8 cellular contexts compared by ENCODE assay signal in genomic region chr3:123448503-123449091, GRCh38. TPM values are rescaled to one million over a fixed set of nuclear protein-coding genes. Genes with fewer than 3 reads are reported as not detected.
DNase-seq lines count a peak whose midpoint lies in the region; ATAC-seq, FAIRE-seq and TF ChIP-seq lines count a peak whose summit lies in the region.

TSS of gene ADCY5 (minus strand) at chr3:123449090. CDS start at chr3:123448545, 545 bp downstream.

- H3K9me3 ChIP-seq in OCI-LY7 (ENCODE audit: low read length) (no peaks in the 10 kb centered on the region), endothelial cell of umbilical vein (replicated peaks; ENCODE audit: control insufficient read depth, insufficient read depth, low read length) (no peaks in the 10 kb centered on the region), muscle layer of duodenum (ENCODE audit: control insufficient read depth in 1 of 2, low read length in 2 of 2) (no peaks in the 10 kb centered on the region), vagina (no peaks in the 10 kb centered on the region)

- TF ChIP-seq POLR2A in endothelial cell of umbilical vein (IDR thresholded peaks at IDR 0.05; ENCODE audit: low read depth, low read length) (no peak), vagina (IDR thresholded peaks at IDR 0.05) (no peak)

- H3K4me1 ChIP-seq in OCI-LY7 (ENCODE audit: insufficient read depth, low read length, poor library complexity, severe bottlenecking) = no peaks in the 10 kb centered on the region
- H3K4me1 ChIP-seq in endothelial cell of umbilical vein (ENCODE audit: control insufficient read depth, extremely low read depth, insufficient read depth, low read length) = no peaks in the 10 kb centered on the region
- H3K4me1 ChIP-seq in muscle layer of duodenum (ENCODE audit: control insufficient read depth in 1 of 2, insufficient read depth in 2 of 2, low read length in 2 of 2) = peaks cover 6 to 29% of the 10 kb centered on the region in 2 donors
- H3K4me1 ChIP-seq in vagina = peaks cover 23% of the 10 kb centered on the region

- no peaks in the 10 kb centered on the region for H3K9me1 ChIP-seq in endothelial cell of umbilical vein (replicated peaks; ENCODE audit: control insufficient read depth, extremely low read depth, insufficient read depth, low read length)

- no peak within 1 kb of the TSS for H2AFZ ChIP-seq in OCI-LY7 (ENCODE audit: low read length)
- H2AFZ ChIP-seq in endothelial cell of umbilical vein (ENCODE audit: low read depth, low read length) = peak within 1 kb of the TSS; percentile 80

- no peak for FAIRE-seq in endothelial cell of umbilical vein (lab: Jason Lieb, UNC)

- no peaks in the 10 kb centered on the region for H4K20me1 ChIP-seq in OCI-LY7 (ENCODE audit: insufficient read depth, low read length)
- H4K20me1 ChIP-seq in endothelial cell of umbilical vein (replicated peaks; ENCODE audit: control insufficient read depth, extremely low read depth, insufficient read depth, low read length) = no peaks in the 10 kb centered on the region

- POLR2A ChIA-PET in OCI-LY7 (lab: Charles Lee) (no interaction called here), endothelial cell of umbilical vein (lab: Charles Lee) (no interaction called here)

- H3K4me2 ChIP-seq in OCI-LY7 (ENCODE audit: low read length) (peak within 1 kb of the TSS; percentile 44), endothelial cell of umbilical vein (ENCODE audit: insufficient read depth, low read length) (peak within 1 kb of the TSS; percentile 49)

- no peak for TF ChIP-seq CTCF in OCI-LY7 (conservative IDR thresholded peaks at IDR 0.05; ENCODE audit: low read length)
- no peak for TF ChIP-seq CTCF in endothelial cell of umbilical vein (IDR thresholded peaks at IDR 0.05; ENCODE audit: extremely low read depth in 1 of 2, insufficient read depth in 1 of 2, low read depth in 1 of 2, low read length in 2 of 2)
- no peak for TF ChIP-seq CTCF in vagina (IDR thresholded peaks at IDR 0.05)

- peak; percentile 41 for DNase-seq in ELF-1 (ENCODE audit: low read depth, low spot score)
- no peak for DNase-seq in OCI-LY7 (ENCODE audit: low spot score)
- DNase-seq in endothelial cell of umbilical vein (ENCODE audit: low read depth, low spot score) = peak; percentile 12
- no peak for DNase-seq in vagina (ENCODE audit: extremely low spot score in 2 of 2)
- DNase-seq in SHP77 treated with DMSO at 0.1 percent for 48 hours (lab: John Stamatoyannopoulos, UW) = no peak

- H3K79me2 ChIP-seq in OCI-LY7 (ENCODE audit: insufficient read depth, low read depth, low read length) = no peaks in the 10 kb centered on the region
- H3K79me2 ChIP-seq in endothelial cell of umbilical vein (ENCODE audit: control insufficient read depth, insufficient read depth, low read length) = no peaks in the 10 kb centered on the region

- CTCF ChIA-PET in OCI-LY7 (lab: Charles Lee; ENCODE audit: unreplicated experiment) (no interaction called here), endothelial cell of umbilical vein (lab: Charles Lee) (interaction anchor here (0.7 to 4.1 kb wide), 9 partner anchors 7 to 133 kb away, joined by 3 to 19 read pairs (median 4); no protein-coding TSS in a partner anchor)

- H3K36me3 ChIP-seq in OCI-LY7 (ENCODE audit: insufficient read depth, low read length) = no peaks in the 10 kb centered on the region
- no peaks in the 10 kb centered on the region for H3K36me3 ChIP-seq in endothelial cell of umbilical vein (ENCODE audit: control insufficient read depth in 2 of 2, extremely low read depth in 1 of 2, insufficient read depth in 2 of 2, low read length in 2 of 2)
- no peaks in the 10 kb centered on the region for H3K36me3 ChIP-seq in muscle layer of duodenum (ENCODE audit: control insufficient read depth in 1 of 2, insufficient read depth in 2 of 2, low read length in 2 of 2)
- H3K36me3 ChIP-seq in vagina = no peaks in the 10 kb centered on the region

- H3K4me3 ChIP-seq in OCI-LY7 (ENCODE audit: low read depth, low read length, poor library complexity, severe bottlenecking) (peak within 1 kb of the TSS; percentile 44), endothelial cell of umbilical vein (replicated peaks in 1 of 3; ENCODE audit: insufficient read depth in 1 of 3, low read depth in 1 of 3, low read length in 3 of 3) (peak within 1 kb of the TSS in 2 of 3 experiments; percentile 32 to 38), muscle layer of duodenum (ENCODE audit: low read depth in 1 of 2, low read length in 2 of 2) (peak within 1 kb of the TSS; percentile 39 to 80), vagina (peak within 1 kb of the TSS; percentile 58 to 77)

- no TSS peak for BruUV-seq in OCI-LY7 (replicated peaks; lab: Mats Ljungman, UMichigan)
- BruUV-seq in endothelial cell of umbilical vein (replicated peaks; lab: Mats Ljungman, UMichigan) = no TSS peak

- dilution Hi-C loops in endothelial cell of umbilical vein (cut with MboI; ENCODE audit: extremely low pct_ligation_motif_present, low sequenced_read_pairs) = no loop called here

- H3K27me3 ChIP-seq in endothelial cell of umbilical vein (ENCODE audit: control insufficient read depth in 2 of 2, insufficient read depth in 2 of 2, low read length in 2 of 2) = peaks cover 41 to 64% of the 10 kb centered on the region in 2 experiments
- peaks cover 6% of the 10 kb centered on the region for H3K27me3 ChIP-seq in muscle layer of duodenum (ENCODE audit: low read depth, low read length)
- no peaks in the 10 kb centered on the region for H3K27me3 ChIP-seq in vagina

- ATAC-seq in HG03378 (IDR thresholded peaks at IDR 0.05; ENCODE audit: unreplicated experiment) (no peak), HG02885 (IDR thresholded peaks at IDR 0.05; ENCODE audit: poor library complexity, unreplicated experiment) (no peak)

- H3K9ac ChIP-seq in endothelial cell of umbilical vein (replicated peaks; ENCODE audit: extremely low read depth, insufficient read depth, low read length) = no peak within 1 kb of the TSS

- H3K9me2 ChIP-seq in OCI-LY7 (ENCODE audit: insufficient read depth, low read length) = no peaks in the 10 kb centered on the region

- no peak within 1 kb of the TSS for H3K27ac ChIP-seq in OCI-LY7 (ENCODE audit: low read depth, low read length, poor library complexity, severe bottlenecking)
- H3K27ac ChIP-seq in endothelial cell of umbilical vein (ENCODE audit: insufficient read depth, low read depth, low read length) = no peak within 1 kb of the TSS
- H3K27ac ChIP-seq in muscle layer of duodenum (ENCODE audit: low read length) = no peak within 1 kb of the TSS
- peak within 1 kb of the TSS; percentile 82 for H3K27ac ChIP-seq in vagina

- intact Hi-C loops in OCI-LY7 (cut with micrococcal nuclease; ENCODE audit: unreplicated experiment) = no loop called here
- intact Hi-C loops in endothelial cell of umbilical vein (cut with micrococcal nuclease) = loop anchor here (5.0 kb wide), 1 partner anchor 109 kb away; no protein-coding TSS in a partner anchor
- intact Hi-C loops in vagina (cut with DNase I) = loop anchor here (2.0 kb wide), 1 partner anchor 118 kb away; no protein-coding TSS in a partner anchor

TF ChIP-seq in endothelial cell of umbilical vein, 7 proteins besides CTCF, POLR2A, EP300 and RAD21:
- TF ChIP-seq FOS (IDR thresholded peaks at IDR 0.05; ENCODE audit: borderline replicate concordance, insufficient read depth, low read length) = no peak
- TF ChIP-seq MYC (IDR thresholded peaks at IDR 0.05; ENCODE audit: low read depth, low read length) = no peak
- TF ChIP-seq EZH2 (IDR thresholded peaks at IDR 0.05; ENCODE audit: borderline replicate concordance, low read depth, low read length, severe bottlenecking) = peak; percentile 95
- TF ChIP-seq POLR2AphosphoS5 (IDR thresholded peaks at IDR 0.05; ENCODE audit: insufficient read depth, low read depth, low read length) = no peak
- no peak for TF ChIP-seq JUN (IDR thresholded peaks at IDR 0.05; ENCODE audit: borderline replicate concordance, insufficient read depth, insufficient read length, low read depth)
- TF ChIP-seq GATA2 (IDR thresholded peaks at IDR 0.05; ENCODE audit: insufficient read depth, insufficient read length, low read depth, low read length) = no peak
- no peak for TF ChIP-seq MAX (IDR thresholded peaks at IDR 0.05; ENCODE audit: insufficient read depth, insufficient read length)
TF ChIP-seq in endothelial cell of umbilical vein: peak in this region for 1.

RNA-seq across cellular contexts. Expression of gene ADCY5, which starts in this region (rescaled TPM):
- 0.03 TPM in 1 of 2 replicates, not detected in the other for total RNA-seq in OCI-LY7 (2014; rRNA removed; shearing (Covaris generic))
- total RNA-seq in OCI-LY7 (2022) (0.63 TPM in 1 of 2 replicates, not detected in the other), endothelial cell of umbilical vein (not detected in 2 replicates), vagina (16.7 TPM)
- 0.01 and 0.08 TPM in 2 replicates for polyA plus RNA-seq in endothelial cell of umbilical vein
- 0.06 and 0.13 TPM in 2 replicates for polyA plus RNA-seq in endothelial cell of umbilical vein (2011; cell fraction: cytosol; rRNA removed)
- polyA plus RNA-seq in endothelial cell of umbilical vein (2011; cell fraction: nucleus; rRNA removed) = 0.07 TPM in 1 of 2 replicates, not detected in the other
- 0.13 TPM in 1 of 2 replicates, not detected in the other for polyA plus RNA-seq in endothelial cell of umbilical vein (2012)
- polyA minus RNA-seq in endothelial cell of umbilical vein = 0.17 and 0.87 TPM in 2 replicates
- not detected for polyA minus RNA-seq in endothelial cell of umbilical vein (2011; cell fraction: cytosol; rRNA and poly(A)+ RNA removed)
- polyA minus RNA-seq in endothelial cell of umbilical vein (2011; cell fraction: nucleus; rRNA and poly(A)+ RNA removed) = 0.05 TPM in 1 of 2 replicates, not detected in the other

Comparison
In these comparisons a context has a peak if more than half of its experiments do, and no peak if none do; other contexts are left out.
1. RNA of gene ADCY5 (total RNA-seq): 16.7 TPM in vagina (single experiment); 0.03 to 0.63 TPM in OCI-LY7 and not detected in endothelial cell of umbilical vein; every median in the first group is over 10 times any median in the second.
2. Peak in DNase-seq, H3K4me3 ChIP-seq and H3K4me2 ChIP-seq in endothelial cell of umbilical vein; RNA of the gene not detected or under 1 TPM.
3. Peak in every context shown above with its lines, with median percentiles within 50 percentile points of each other: H3K4me3 ChIP-seq.